In genomic region chr12:75724913-75725312, GRCh38 we compare ENCODE assay signal across 8 cellular contexts.
DNase-seq lines count a peak whose midpoint lies in the region; ATAC-seq, FAIRE-seq and TF ChIP-seq lines count a peak whose summit lies in the region.

No MANE protein-coding gene starts in this region.

- H3K27ac ChIP-seq in breast epithelium = peak overlapping the region; percentile 56 to 62

- no peak for ATAC-seq in GM18867 (IDR thresholded peaks at IDR 0.05; ENCODE audit: unreplicated experiment)
- no peak for ATAC-seq in GM18907 (IDR thresholded peaks at IDR 0.05; ENCODE audit: unreplicated experiment)

- no peaks in the 10 kb centered on the region for H3K36me3 ChIP-seq in breast epithelium

- TF ChIP-seq CTCF in breast epithelium (IDR thresholded peaks at IDR 0.05) = no peak
- no peak for TF ChIP-seq CTCF in D721Med (IDR thresholded peaks at IDR 0.05; ENCODE audit: insufficient read depth, missing control alignments)

- no peak overlapping the region for H3K4me3 ChIP-seq in breast epithelium

- H3K4me1 ChIP-seq in breast epithelium = peaks cover 7 to 24% of the 10 kb centered on the region in 2 donors

- DNase-seq in AG20443 (ENCODE audit: low spot score) (peak; percentile 65), NCI-H2029 (lab: John Stamatoyannopoulos, UW) (peak; percentile 66), breast epithelium (ENCODE audit: low spot score in 2 of 2) (no peak), lung microvascular endothelial cell (ENCODE audit: low read depth in 2 of 2) (peak; percentile 90 to 94), Kasumi-1 (lab: John Stamatoyannopoulos, UW) (no peak), D721Med (ENCODE audit: insufficient read length, low spot score) (no peak)

- FAIRE-seq in D721Med (lab: Jason Lieb, UNC) = no peak

- intact Hi-C loops in breast epithelium (cut with DNase I; ENCODE audit: low total_unique reads) = no loop called here

- no peak for TF ChIP-seq POLR2A in breast epithelium (IDR thresholded peaks at IDR 0.05)

- no peaks in the 10 kb centered on the region for H3K9me3 ChIP-seq in breast epithelium

- no peaks in the 10 kb centered on the region for H3K27me3 ChIP-seq in breast epithelium

Comparison
In these comparisons a context has a peak if more than half of its experiments do, and no peak if none do; other contexts are left out.
1. DNase-seq: peak in AG20443 (single experiment), NCI-H2029 (single experiment) and lung microvascular endothelial cell (2 of 2); none in breast epithelium (0 of 2), Kasumi-1 (0 of 2) and D721Med (single experiment).